ENCODE assay signal across 8 cellular contexts in genomic region chr20:63955846-63956663, GRCh38. TPM values are rescaled to one million over a fixed set of nuclear protein-coding genes. Genes with fewer than 3 reads are reported as not detected.
DNase-seq lines count a peak whose midpoint lies in the region; ATAC-seq lines count a peak whose summit lies in the region.

UCKL1 (minus strand) TSS chr20:63956416; CDS start chr20:63956372, 44 bp downstream.

- DNase-seq in EL (peak; percentile 86), KG1 (lab: John Stamatoyannopoulos, UW) (peak; percentile 52), SK-N-DZ (ENCODE audit: low spot score) (peak; percentile 90), germinal center (ENCODE audit: low spot score) (peak; percentile 90), occipital lobe (lab: John Stamatoyannopoulos, UW) (peak; percentile 76)
- peak; percentile 91 for DNase-seq in activated naive CD4-positive, alpha-beta T cell treated with anti-CD3 and anti-CD28 coated beads, Interleukin-2, amount 50 U/mL, for 16 hours

- peak; percentile 67 for ATAC-seq in GM21723 (IDR thresholded peaks at IDR 0.05; ENCODE audit: unreplicated experiment)

- peak within 1 kb of the TSS; percentile 83 for H3K27ac ChIP-seq in temporal lobe (ENCODE audit: low read depth, low read length)

RNA-seq across cellular contexts. Expression of gene UCKL1, which starts in this region (rescaled TPM):
- polyA plus RNA-seq in SK-N-DZ (2014; cell fraction: cytosol; rRNA removed), result 37.5 and 37.9 TPM in 2 replicates
- 113 and 219 TPM in 2 replicates for polyA plus RNA-seq in SK-N-DZ (2014; cell fraction: nucleus; rRNA removed)
- 17.8 TPM for total RNA-seq in occipital lobe
- total RNA-seq in temporal lobe, result 17.5 TPM

Comparison
In these comparisons a context has a peak if more than half of its experiments do, and no peak if none do; other contexts are left out.
1. Peak in every context shown above with its lines: DNase-seq, ATAC-seq and H3K27ac ChIP-seq.